Comparison of ENCODE assay signal across 13 cellular contexts in genomic region chr1:170619167-170620030, GRCh38. TPM values are rescaled to one million over a fixed set of nuclear protein-coding genes. Genes with fewer than 3 reads are reported as not detected.
DNase-seq lines count a peak whose midpoint lies in the region; TF ChIP-seq lines count a peak whose summit lies in the region.
"Had no signal": no experiment of that assay in that cellular context is flagged by ENCODE, and none has a peak within 500 bp of the region (broad histone marks: within the 10 kb centered on the region; RNA-seq: fewer than 3 reads in every experiment).

No MANE protein-coding gene starts in this region.

- H3K4me1 ChIP-seq in osteoblast (ENCODE audit: insufficient read depth, low read length), result peaks cover 10% of the 10 kb centered on the region

- H3K4me1 Mint-ChIP-seq in immature natural killer cell, result no peaks in the 10 kb centered on the region
- H3K4me1 Mint-ChIP-seq: activated T-helper 17 cell treated with anti-CD3 and anti-CD28 coated beads, Interleukin-2, amount 50 U/mL, for 72 hours had no signal

- H2AFZ ChIP-seq in osteoblast (ENCODE audit: low read length), result peak overlapping the region; percentile 67

- H3K4me2 ChIP-seq in osteoblast (ENCODE audit: insufficient read depth, low read length), result no peak overlapping the region

- DNase-seq in ELR (ENCODE audit: low read depth) (peak; percentile 81), NCI-H146 treated with DMSO at 0.1 percent for 48 hours (lab: John Stamatoyannopoulos, UW; ENCODE audit: unreplicated experiment) (peak; percentile 36), brain microvascular endothelial cell (peak; percentile 45), osteoblast (ENCODE audit: insufficient read length, low spot score, missing footprints) (no peak), GF-D8 (lab: John Stamatoyannopoulos, UW) (no peak), glomerular visceral epithelial cell (ENCODE audit: extremely low spot score) (no peak), immature natural killer cell (no peak)
- no peak for DNase-seq in stimulated activated CD4-positive, alpha-beta T cell treated with anti-CD3 and anti-CD28 coated beads, Interleukin-4, amount 100 ng/mL, for 1 hour
- DNase-seq: activated CD4-positive, CD25-positive, alpha-beta regulatory T cell; GOT3; small intestine had no signal

- H3K27ac ChIP-seq in brain microvascular endothelial cell, result peak overlapping the region; percentile 21
- H3K27ac ChIP-seq in osteoblast (ENCODE audit: low read depth, low read length), result no peak overlapping the region

- H3K4me3 Mint-ChIP-seq in immature natural killer cell, result no peak overlapping the region
- H3K4me3 Mint-ChIP-seq: activated T-helper 17 cell treated with anti-CD3 and anti-CD28 coated beads, Interleukin-2, amount 50 U/mL, for 72 hours had no signal

- H3K4me3 ChIP-seq in brain microvascular endothelial cell (ENCODE audit: low read depth, low read length) (no peak overlapping the region), osteoblast (ENCODE audit: insufficient read depth, low read length) (no peak overlapping the region)

- in situ Hi-C loops in brain microvascular endothelial cell (cut with HindIII; ENCODE audit: low pct_ligation_motif_present, low sequenced_read_pairs), result no loop called here

- TF ChIP-seq CTCF in brain microvascular endothelial cell (IDR thresholded peaks at IDR 0.05; ENCODE audit: low read depth, low read length, missing control alignments) (no peak), osteoblast (IDR thresholded peaks at IDR 0.05; ENCODE audit: extremely low read depth, low read depth, low read length) (no peak)

- peaks cover 0 to 25% (median 2%) of the 10 kb centered on the region in 3 donors for H3K27me3 Mint-ChIP-seq in immature natural killer cell (ENCODE audit: low read depth in 3 of 3)

- no peaks in the 10 kb centered on the region for H3K36me3 Mint-ChIP-seq in immature natural killer cell

- no peaks in the 10 kb centered on the region for H3K36me3 ChIP-seq in brain microvascular endothelial cell (replicated peaks)
- no peaks in the 10 kb centered on the region for H3K36me3 ChIP-seq in osteoblast (ENCODE audit: insufficient read depth, low read length)

- H3K27ac Mint-ChIP-seq in immature natural killer cell, result no peak overlapping the region
- H3K27ac Mint-ChIP-seq: activated T-helper 17 cell treated with anti-CD3 and anti-CD28 coated beads, Interleukin-2, amount 50 U/mL, for 72 hours had no signal

- H4K20me1 ChIP-seq in osteoblast (ENCODE audit: insufficient read depth, low read length), result no peaks in the 10 kb centered on the region

- H3K27me3 ChIP-seq in brain microvascular endothelial cell (replicated peaks) (no peaks in the 10 kb centered on the region), osteoblast (ENCODE audit: insufficient read depth, low read length) (no peaks in the 10 kb centered on the region)

- H3K9me3 ChIP-seq in osteoblast (ENCODE audit: low read depth, low read length), result peaks cover 6% of the 10 kb centered on the region

- H3K9me3 Mint-ChIP-seq in immature natural killer cell, result peaks cover 0 to 14% (median 0%) of the 10 kb centered on the region in 6 donors
- H3K9me3 Mint-ChIP-seq: activated T-helper 17 cell treated with anti-CD3 and anti-CD28 coated beads, Interleukin-2, amount 50 U/mL, for 72 hours had no signal

- H3K79me2 ChIP-seq in osteoblast (ENCODE audit: insufficient read depth, low read length), result no peaks in the 10 kb centered on the region

RNA-seq across cellular contexts. Expression of gene PRRX1, which starts 44.5 kb away (rescaled TPM):
- total RNA-seq in osteoblast, result 307 and 427 TPM in 2 replicates
- not detected for polyA plus RNA-seq in immature natural killer cell
- total RNA-seq: activated T-helper 17 cell treated with anti-CD3 and anti-CD28 coated beads, Interleukin-2, amount 50 U/mL, for 72 hours; mononuclear cell had no signal

Comparison
In these comparisons a context has a peak if more than half of its experiments do, and no peak if none do; other contexts are left out.
1. DNase-seq: peak in ELR (single experiment), NCI-H146 treated with DMSO at 0.1 percent for 48 hours (single experiment) and brain microvascular endothelial cell (single experiment); none in osteoblast (single experiment), stimulated activated CD4-positive, alpha-beta T cell treated with anti-CD3 and anti-CD28 coated beads, Interleukin-4, amount 100 ng/mL, for 1 hour (single experiment), GF-D8 (single experiment), glomerular visceral epithelial cell (single experiment) and immature natural killer cell (0 of 3).